In genomic region chr4:151946718-151947117, GRCh38 we compare ENCODE assay signal across 25 cellular contexts.
"Had no signal": no experiment of that assay in that cellular context is flagged by ENCODE, and none has a peak within 500 bp of the region (broad histone marks: within the 10 kb centered on the region; RNA-seq: fewer than 3 reads in every experiment).

No MANE protein-coding gene starts in this region.

- H3K36me3 ChIP-seq: neural progenitor cell, ovary, right lobe of liver, sigmoid colon, stomach, thoracic aorta, thyroid gland, tibial nerve, upper lobe of left lung, vagina had no signal

- DNase-seq: occipital lobe; ovary; posterior cingulate gyrus; psoas muscle; right cardiac atrium; right lobe of liver; sigmoid colon; small intestine; stimulated activated CD4-positive, alpha-beta T cell treated with anti-CD3 and anti-CD28 coated beads, Interleukin-15, amount 100 ng/mL, for 24 hours; stimulated activated CD4-positive, alpha-beta T cell treated with anti-CD3 and anti-CD28 coated beads, Interleukin-2, amount 100 ng/mL, for 24 hours; stimulated activated CD4-positive, alpha-beta T cell treated with anti-CD3 and anti-CD28 coated beads, Interleukin-2, amount 100 ng/mL, for 48 hours; stimulated activated CD4-positive, alpha-beta T cell treated with anti-CD3 and anti-CD28 coated beads, Interleukin-4, amount 100 ng/mL, for 24 hours; stimulated activated naive B cell treated with anti-CD40 and anti-IgM and Interleukin-4, amounts not matched to agents 10 μg/mL and 1 μg/mL and 100 μg/mL, for 72 hours; stimulated activated naive CD4-positive, alpha-beta T cell treated with Interleukin-2 at 50 U/mL for 16 hours; stomach; thyroid gland; trophoblast cell; upper lobe of left lung had no signal

- ATAC-seq: psoas muscle; right cardiac atrium; right lobe of liver; stimulated activated effector memory CD8-positive, alpha-beta T cell treated with anti-CD3 and anti-CD28 coated beads, Interleukin-12 subunit alpha, Interleukin-12 subunit beta, amount 100 ng/mL, for 72 hours; stimulated activated naive B cell treated with anti-CD40 and anti-IgM and Interleukin-4, amounts not matched to agents 10 μg/mL and 1 μg/mL and 100 μg/mL, for 72 hours had no signal

- H3K4me3 ChIP-seq: neural progenitor cell, ovary, psoas muscle, right lobe of liver, sigmoid colon, stomach, thoracic aorta, thyroid gland, tibial nerve, upper lobe of left lung, vagina had no signal

- FAIRE-seq: small intestine, urothelium cell line had no signal

- H2AFZ ChIP-seq: neural progenitor cell, parathyroid adenoma had no signal

- H3K9ac ChIP-seq: neural progenitor cell, parathyroid adenoma had no signal

- H3K9me3 ChIP-seq: ovary, right lobe of liver, thyroid gland had no signal

- H3K27me3 ChIP-seq: neural progenitor cell, ovary, right lobe of liver, sigmoid colon, stomach, thyroid gland, tibial nerve, upper lobe of left lung, vagina had no signal

- H3K4me2 ChIP-seq: neural progenitor cell had no signal

- H3K27ac ChIP-seq: neural progenitor cell, ovary, parathyroid adenoma, psoas muscle, right lobe of liver, sigmoid colon, stomach, thoracic aorta, thyroid gland, tibial nerve, upper lobe of left lung, vagina had no signal

- H3K4me1 ChIP-seq: neural progenitor cell, parathyroid adenoma, right lobe of liver, sigmoid colon, stomach, thyroid gland, tibial nerve, upper lobe of left lung, vagina had no signal

- H3K79me2 ChIP-seq: parathyroid adenoma had no signal
